9 cellular contexts compared by ENCODE assay signal in genomic region chr4:2799971-2800690, GRCh38. TPM values are rescaled to one million over a fixed set of nuclear protein-coding genes. Genes with fewer than 3 reads are reported as not detected.
A peak's percentile ranks its signal among the peaks of the same experiment; 100 is the strongest.
DNase-seq lines count a peak whose midpoint lies in the region; TF ChIP-seq lines count a peak whose summit lies in the region.
"Had no signal": no experiment of that assay in that cellular context is flagged by ENCODE, and none has a peak within 500 bp of the region (broad histone marks: within the 10 kb centered on the region; RNA-seq: fewer than 3 reads in every experiment).

No MANE protein-coding gene starts in this region.

- CTCF ChIA-PET in activated CD4-positive, alpha-beta memory T cell treated with anti-CD3 and anti-CD28 coated beads for 36 hours (lab: Charles Lee): interaction anchor here (0.8 to 3.9 kb wide), 4 partner anchors 13 to 154 kb away, joined by 3 to 20 read pairs (median 4); no protein-coding TSS in a partner anchor
- CTCF ChIA-PET in HEK293T (lab: Yijun Ruan, JAX): interaction anchor here (0.7 kb wide), 1 partner anchor 11 kb away, joined by 3 read pairs; no protein-coding TSS in a partner anchor

- intact Hi-C loops in activated CD4-positive, alpha-beta memory T cell treated with anti-CD3 and anti-CD28 coated beads for 36 hours (cut with micrococcal nuclease): loop anchor here (5.0 kb wide), 2 partner anchors 38 to 42 kb away; partner anchors contain the start of gene ADD1
- intact Hi-C loops in sigmoid colon (cut with DNase I): no loop called here

- peak overlapping the region; percentile 32 for H3K4me3 Mint-ChIP-seq in activated CD4-positive, alpha-beta memory T cell treated with anti-CD3 and anti-CD28 coated beads for 36 hours

- peak overlapping the region; percentile 89 for H3K27ac ChIP-seq in cardiac muscle cell
- H3K27ac ChIP-seq in sigmoid colon: peak overlapping the region; percentile 71 to 81 (median 79)

- H3K4me1 Mint-ChIP-seq in activated CD4-positive, alpha-beta memory T cell treated with anti-CD3 and anti-CD28 coated beads for 36 hours (ENCODE audit: low read depth): peaks cover 48% of the 10 kb centered on the region

- no peak for TF ChIP-seq POLR2A in sigmoid colon (IDR thresholded peaks at IDR 0.05)

- H3K36me3 ChIP-seq in cardiac muscle cell (no peaks in the 10 kb centered on the region), sigmoid colon (no peaks in the 10 kb centered on the region)

- H3K4me3 ChIP-seq in cardiac muscle cell (no peak overlapping the region), sigmoid colon (peak overlapping the region in 3 of 4 donors; percentile 7 to 26 (median 14))

- no peaks in the 10 kb centered on the region for H3K27me3 Mint-ChIP-seq in activated CD4-positive, alpha-beta memory T cell treated with anti-CD3 and anti-CD28 coated beads for 36 hours

- H3K9me3 ChIP-seq in cardiac muscle cell (ENCODE audit: low read depth): no peaks in the 10 kb centered on the region
- H3K9me3 ChIP-seq in sigmoid colon: no peaks in the 10 kb centered on the region

- WGBS in sigmoid colon, 2 donors: 77 to 84% methylated on average over 23 of the region's 23 CpGs

- H3K27ac Mint-ChIP-seq in activated CD4-positive, alpha-beta memory T cell treated with anti-CD3 and anti-CD28 coated beads for 36 hours: peak overlapping the region; percentile 56

- no peaks in the 10 kb centered on the region for H3K27me3 ChIP-seq in cardiac muscle cell
- H3K27me3 ChIP-seq in sigmoid colon: no peaks in the 10 kb centered on the region

- no peak for TF ChIP-seq EP300 in sigmoid colon (IDR thresholded peaks at IDR 0.05)

- in situ Hi-C loops in GM13976 (cut with MboI; ENCODE audit: low sequenced_read_pairs, unreplicated experiment): no loop called here
- in situ Hi-C loops in GM13977 (cut with MboI; ENCODE audit: low pct_unique_long_range_greater_than_20kb, low sequenced_read_pairs, unreplicated experiment): no loop called here

- peaks cover 29% of the 10 kb centered on the region for H3K4me1 ChIP-seq in cardiac muscle cell (ENCODE audit: low read depth)
- H3K4me1 ChIP-seq in sigmoid colon: peaks cover 0 to 87% (median 69%) of the 10 kb centered on the region in 4 donors

- H3K36me3 Mint-ChIP-seq in activated CD4-positive, alpha-beta memory T cell treated with anti-CD3 and anti-CD28 coated beads for 36 hours: no peaks in the 10 kb centered on the region

- no peak for DNase-seq in GM13976 (ENCODE audit: low spot score)
- no peak for DNase-seq in activated CD4-positive, alpha-beta memory T cell treated with anti-CD3 and anti-CD28 coated beads for 36 hours
- no peak for DNase-seq in cardiac muscle cell (ENCODE audit: low read depth in 1 of 2, low spot score in 1 of 2)
- peak; percentile 70 for DNase-seq in sigmoid colon
- no peak for DNase-seq in NCI-H1436 (lab: John Stamatoyannopoulos, UW)
- DNase-seq in midbrain (lab: John Stamatoyannopoulos, UW): no peak
- no peak for DNase-seq in GM13977 (ENCODE audit: low spot score)
- no peak for DNase-seq in HEK293T (ENCODE audit: extremely low spot score)
- DNase-seq: stimulated activated CD4-positive, alpha-beta T cell treated with anti-CD3 and anti-CD28 coated beads, Interleukin-4, amount 100 ng/mL, for 1 hour had no signal

- TF ChIP-seq CTCF in GM13976 (IDR thresholded peaks at IDR 0.05; ENCODE audit: borderline replicate concordance, control extremely low read depth, extremely low read depth, insufficient read depth, missing control alignments): peak; percentile 6
- no peak for TF ChIP-seq CTCF in cardiac muscle cell (IDR thresholded peaks at IDR 0.05; ENCODE audit: low read depth, low read length)
- TF ChIP-seq CTCF in sigmoid colon (IDR thresholded peaks at IDR 0.05): no peak
- no peak for TF ChIP-seq CTCF in GM13977 (IDR thresholded peaks at IDR 0.05; ENCODE audit: extremely low read depth, insufficient read depth, missing control alignments)

- H3K9me3 Mint-ChIP-seq in activated CD4-positive, alpha-beta memory T cell treated with anti-CD3 and anti-CD28 coated beads for 36 hours: no peaks in the 10 kb centered on the region

- POLR2A ChIA-PET in activated CD4-positive, alpha-beta memory T cell treated with anti-CD3 and anti-CD28 coated beads for 36 hours (lab: Charles Lee): interaction anchor here (0.7 to 3.5 kb wide), 3 partner anchors 11 to 165 kb away, joined by 3 to 21 read pairs (median 3); no protein-coding TSS in a partner anchor
- POLR2A ChIA-PET in HEK293T (lab: Yijun Ruan, JAX): interaction anchor here (1.0 to 1.8 kb wide), 3 partner anchors 10 to 18 kb away, joined by 6 to 8 read pairs (median 8); no protein-coding TSS in a partner anchor

TF ChIP-seq in HEK293T, 16 proteins besides CTCF, POLR2A, EP300 and RAD21:
- TF ChIP-seq, protein P1, sequence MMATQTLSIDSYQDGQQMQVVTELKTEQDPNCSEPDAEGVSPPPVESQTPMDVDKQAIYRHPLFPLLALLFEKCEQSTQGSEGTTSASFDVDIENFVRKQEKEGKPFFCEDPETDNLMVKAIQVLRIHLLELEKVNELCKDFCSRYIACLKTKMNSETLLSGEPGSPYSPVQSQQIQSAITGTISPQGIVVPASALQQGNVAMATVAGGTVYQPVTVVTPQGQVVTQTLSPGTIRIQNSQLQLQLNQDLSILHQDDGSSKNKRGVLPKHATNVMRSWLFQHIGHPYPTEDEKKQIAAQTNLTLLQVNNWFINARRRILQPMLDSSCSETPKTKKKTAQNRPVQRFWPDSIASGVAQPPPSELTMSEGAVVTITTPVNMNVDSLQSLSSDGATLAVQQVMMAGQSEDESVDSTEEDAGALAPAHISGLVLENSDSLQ (IDR thresholded peaks at IDR 0.05): no peak
- TF ChIP-seq FOXA1 (IDR thresholded peaks at IDR 0.05) (no peak), ELF4 (IDR thresholded peaks at IDR 0.05) (no peak), BHLHE40 (IDR thresholded peaks at IDR 0.05; ENCODE audit: borderline replicate concordance) (no peak), HDGF (IDR thresholded peaks at IDR 0.05; ENCODE audit: borderline replicate concordance) (no peak), SUZ12 (IDR thresholded peaks at IDR 0.05) (no peak), NFRKB (IDR thresholded peaks at IDR 0.05) (no peak), ZNF384 (IDR thresholded peaks at IDR 0.05) (no peak), SP1 (IDR thresholded peaks at IDR 0.05) (no peak), FOXM1 (IDR thresholded peaks at IDR 0.05; ENCODE audit: borderline replicate concordance) (no peak), ARNT (IDR thresholded peaks at IDR 0.05) (no peak), TARDBP (IDR thresholded peaks at IDR 0.05) (no peak), L3MBTL2 (conservative IDR thresholded peaks at IDR 0.05) (no peak), CTBP1 (IDR thresholded peaks at IDR 0.05; ENCODE audit: borderline replicate concordance) (no peak)
TF ChIP-seq in HEK293T: peak in this region for 0.

RNA-seq across cellular contexts. Expression of gene SH3BP2, which starts 7.2 kb away (rescaled TPM):
- total RNA-seq in activated CD4-positive, alpha-beta memory T cell treated with anti-CD3 and anti-CD28 coated beads for 36 hours: 10 to 100 TPM; 55.9 to 62.8 TPM
- 19.6 and 31.7 TPM in 2 replicates for total RNA-seq in cardiac muscle cell
- 8.5 and 16.9 TPM in 2 replicates for polyA plus RNA-seq in cardiac muscle cell
- total RNA-seq in sigmoid colon: 10 to 100 TPM; 18.4 to 49.3 (median 24.2) TPM
- 10 to 100 TPM; 18.6 to 82.4 (median 35.6) TPM for polyA plus RNA-seq in sigmoid colon

RNA-seq across cellular contexts. Expression of gene ADD1, which starts 43.5 kb away (rescaled TPM):
- total RNA-seq in activated CD4-positive, alpha-beta memory T cell treated with anti-CD3 and anti-CD28 coated beads for 36 hours: 100 to 1,000 TPM; 212 TPM
- total RNA-seq in cardiac muscle cell (219 and 230 TPM in 2 replicates), sigmoid colon (100 to 1,000 TPM; 166 to 378 (median 183) TPM)
- polyA plus RNA-seq in cardiac muscle cell (274 and 297 TPM in 2 replicates), sigmoid colon (100 to 1,000 TPM; 113 to 162 (median 120) TPM)

RNA-seq across cellular contexts. Expression of gene TNIP2, which starts 44.0 kb away (rescaled TPM):
- 10 to 100 TPM; 74.2 to 77.5 TPM for total RNA-seq in activated CD4-positive, alpha-beta memory T cell treated with anti-CD3 and anti-CD28 coated beads for 36 hours
- total RNA-seq in cardiac muscle cell (41.7 and 58.5 TPM in 2 replicates), sigmoid colon (10 to 100 TPM; 56.3 to 68.8 (median 66.9) TPM)
- polyA plus RNA-seq in cardiac muscle cell (32.7 and 48.3 TPM in 2 replicates), sigmoid colon (10 to 100 TPM; 51.7 to 65.0 (median 51.8) TPM)
